Comparison of ENCODE assay signal across 17 cellular contexts in the genomic region with DNA sequence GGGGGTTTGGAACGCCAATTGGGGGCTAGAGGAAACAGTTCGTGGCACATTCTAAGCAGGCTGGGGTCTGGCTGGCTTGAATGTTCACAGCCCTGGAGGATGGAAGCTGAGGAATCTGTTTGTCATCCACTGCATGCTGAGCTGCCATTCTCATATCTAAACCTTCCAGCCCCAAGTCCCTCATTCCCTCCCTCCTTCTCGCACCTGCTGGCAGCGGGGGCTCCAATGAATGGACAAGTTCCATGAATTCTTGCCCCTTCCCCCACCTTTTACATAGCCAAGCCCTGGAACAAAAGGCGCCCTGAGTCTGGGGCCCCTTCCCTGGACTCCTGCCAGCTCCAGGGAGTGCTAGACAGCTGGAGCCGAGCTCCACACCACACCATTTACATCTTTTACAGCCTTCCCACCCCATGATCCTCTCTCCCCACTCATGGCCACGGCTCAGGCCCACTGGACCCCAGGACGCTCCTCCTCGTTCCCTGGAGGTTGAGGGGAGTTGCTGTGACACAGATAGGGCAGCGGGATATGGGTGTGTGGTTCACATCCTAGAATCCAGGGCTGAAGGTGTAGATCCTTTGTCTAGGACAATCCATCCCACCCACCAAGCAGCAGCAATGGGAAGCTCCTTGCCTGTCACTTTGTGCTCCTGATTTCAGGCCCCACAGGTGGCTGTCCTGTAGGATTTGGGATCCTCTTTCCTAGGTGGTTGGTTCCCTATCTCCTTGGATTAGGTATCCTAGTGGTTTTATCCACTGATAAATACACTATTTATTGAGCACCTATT. TPM values are rescaled to one million over a fixed set of nuclear protein-coding genes. Genes with fewer than 3 reads are reported as not detected.
DNase-seq lines count a peak whose midpoint lies in the region; ATAC-seq, FAIRE-seq and TF ChIP-seq lines count a peak whose summit lies in the region.
"Had no signal": no experiment of that assay in that cellular context is flagged by ENCODE, and none has a peak within 500 bp of the region (broad histone marks: within the 10 kb centered on the region; RNA-seq: fewer than 3 reads in every experiment).

No MANE protein-coding gene starts in this region.

- no peak overlapping the region for H3K4me3 Mint-ChIP-seq in activated T-helper 2 cell treated with anti-CD3 and anti-CD28 coated beads, Interferon-gamma antibody, Interleukin-2, Interleukin-4, amounts not matched to agents 10 μg/mL and 5 μg/mL and 100 μg/mL, durations not matched to agents 14 hours and 24 hours and 36 hours (ENCODE audit: low read depth)
- H3K4me3 Mint-ChIP-seq: CD14-positive monocyte; T-helper 1 cell treated with Interleukin-12 subunit alpha and Interleukin-12 subunit beta and Interleukin-4 antibody, amounts not matched to agents 30 μg/mL and 1 μg/mL, for 36 hours had no signal

- intact Hi-C loops in IMR-90 (cut with micrococcal nuclease) = no loop called here
- intact Hi-C loops in activated T-helper 2 cell treated with anti-CD3 and anti-CD28 coated beads, Interferon-gamma antibody, Interleukin-2, Interleukin-4, amounts not matched to agents 10 μg/mL and 5 μg/mL and 100 μg/mL, durations not matched to agents 14 hours and 24 hours and 36 hours (cut with micrococcal nuclease) = no loop called here

- H4K91ac ChIP-seq in IMR-90 (ENCODE audit: insufficient read depth, low read depth, low read length) (no peak overlapping the region), H1 (replicated peaks; ENCODE audit: insufficient read length, low read length) (peak overlapping the region; percentile 99), neuronal stem cell (ENCODE audit: low read depth, low read length, poor library complexity) (peak overlapping the region; percentile 94)

- H2BK15ac ChIP-seq in IMR-90 (ENCODE audit: low read depth, low read length) = no peak overlapping the region
- H2BK15ac ChIP-seq in H1 (ENCODE audit: low read length) = peak overlapping the region; percentile 19; the same call in 1 of the 2 replicates
- no peak overlapping the region for H2BK15ac ChIP-seq in neuronal stem cell (ENCODE audit: low read length)

- peak; percentile 32 for ATAC-seq in IMR-90 (ENCODE audit: low read depth)
- ATAC-seq: sciatic nerve had no signal

- H4K8ac ChIP-seq in IMR-90 (ENCODE audit: low read depth in 2 of 2, low read length in 2 of 2) (no peak overlapping the region), H1 (ENCODE audit: extremely low read depth, insufficient read depth, low read length) (peak overlapping the region; percentile 94; the same call in 1 of the 2 replicates), neuronal stem cell (ENCODE audit: low read depth, low read length) (peak overlapping the region; percentile 48)

- no peak overlapping the region for H2BK120ac ChIP-seq in IMR-90 (ENCODE audit: low read depth, low read length)
- peak overlapping the region; percentile 98 for H2BK120ac ChIP-seq in H1 (replicated peaks; ENCODE audit: low read depth, low read length)
- no peak overlapping the region for H2BK120ac ChIP-seq in neuronal stem cell (ENCODE audit: low read depth, low read length)

- H4K20me1 ChIP-seq in IMR-90 (ENCODE audit: insufficient read depth, low read length) (no peaks in the 10 kb centered on the region), H1 (replicated peaks in 1 of 2; ENCODE audit: control insufficient read depth in 1 of 2, insufficient read depth in 2 of 2, low read length in 2 of 2) (no peaks in the 10 kb centered on the region)

- TF ChIP-seq POLR2A in IMR-90 (IDR thresholded peaks at IDR 0.05; ENCODE audit: low read depth, low read length) = no peak
- TF ChIP-seq POLR2A in H1 (IDR thresholded peaks at IDR 0.05; ENCODE audit: control extremely low read depth in 1 of 2, low read depth in 2 of 2, low read length in 2 of 2) = peak; percentile 86 to 97

- H3K9ac ChIP-seq in IMR-90 (ENCODE audit: low read depth, low read length) (no peak overlapping the region), H1 (replicated peaks in 1 of 4; ENCODE audit: extremely low read depth in 1 of 4, low read depth in 3 of 4, low read length in 3 of 4) (peak overlapping the region in 3 of 4 experiments; percentile 35 to 76 (median 62); a peak in 6 of 7 replicates), neuronal stem cell (ENCODE audit: low read depth, low read length, poor library complexity) (peak overlapping the region; percentile 40)

- H3K27ac Mint-ChIP-seq in activated T-helper 2 cell treated with anti-CD3 and anti-CD28 coated beads, Interferon-gamma antibody, Interleukin-2, Interleukin-4, amounts not matched to agents 10 μg/mL and 5 μg/mL and 100 μg/mL, durations not matched to agents 14 hours and 24 hours and 36 hours = no peak overlapping the region
- H3K27ac Mint-ChIP-seq: CD14-positive monocyte; T-helper 1 cell treated with Interleukin-12 subunit alpha and Interleukin-12 subunit beta and Interleukin-4 antibody, amounts not matched to agents 30 μg/mL and 1 μg/mL, for 36 hours had no signal

- H2AK9ac ChIP-seq in IMR-90 (replicated peaks; ENCODE audit: low read depth, low read length, poor library complexity) = no peak overlapping the region

- no peaks in the 10 kb centered on the region for H3K79me1 ChIP-seq in IMR-90 (ENCODE audit: low read depth in 1 of 2, low read length in 2 of 2)
- H3K79me1 ChIP-seq in H1 (ENCODE audit: low read depth, low read length) = no peaks in the 10 kb centered on the region
- no peaks in the 10 kb centered on the region for H3K79me1 ChIP-seq in neuronal stem cell (ENCODE audit: low read depth, low read length)

- no TSS peak for BruUV-seq in IMR-90 (replicated peaks; lab: Mats Ljungman, UMichigan)

- CTCF ChIA-PET in IMR-90 (lab: Yijun Ruan, JAX) = interaction anchor here (0.8 to 1.3 kb wide), 2 partner anchors 25 to 149 kb away, joined by 3 to 5 read pairs; no protein-coding TSS in a partner anchor
- CTCF ChIA-PET in H1 (lab: Charles Lee; ENCODE audit: partially characterized antibody) = interaction anchor here (0.8 to 6.5 kb wide), 18 partner anchors 10 to 164 kb away, joined by 3 to 77 read pairs (median 10); a partner anchor contains a TSS

- peaks cover 8% of the 10 kb centered on the region for H3K27me3 Mint-ChIP-seq in activated T-helper 2 cell treated with anti-CD3 and anti-CD28 coated beads, Interferon-gamma antibody, Interleukin-2, Interleukin-4, amounts not matched to agents 10 μg/mL and 5 μg/mL and 100 μg/mL, durations not matched to agents 14 hours and 24 hours and 36 hours (ENCODE audit: low read depth)

- no peaks in the 10 kb centered on the region for H3K36me3 Mint-ChIP-seq in activated T-helper 2 cell treated with anti-CD3 and anti-CD28 coated beads, Interferon-gamma antibody, Interleukin-2, Interleukin-4, amounts not matched to agents 10 μg/mL and 5 μg/mL and 100 μg/mL, durations not matched to agents 14 hours and 24 hours and 36 hours (ENCODE audit: low read depth)
- H3K36me3 Mint-ChIP-seq: CD14-positive monocyte had no signal

- H2BK5ac ChIP-seq in IMR-90 (ENCODE audit: low read depth, low read length, poor library complexity, severe bottlenecking) = no peak overlapping the region
- H2BK5ac ChIP-seq in H1 (ENCODE audit: low read depth, low read length) = peak overlapping the region; percentile 100
- H2BK5ac ChIP-seq in neuronal stem cell (ENCODE audit: low read length) = peak overlapping the region; percentile 4

- H3K23ac ChIP-seq in IMR-90 (ENCODE audit: low read depth, low read length) (no peak overlapping the region), H1 (ENCODE audit: insufficient read length) (no peak overlapping the region), neuronal stem cell (ENCODE audit: low read depth, low read length, poor library complexity) (no peak overlapping the region)

- no peak overlapping the region for H3K27ac ChIP-seq in IMR-90 (ENCODE audit: insufficient read depth, low read length)
- H3K27ac ChIP-seq in H1 (ENCODE audit: low read depth, low read length) = peak overlapping the region; percentile 99
- peak overlapping the region; percentile 99 for H3K27ac ChIP-seq in neuronal stem cell (replicated peaks; ENCODE audit: low read length)

- POLR2A ChIA-PET in IMR-90 (lab: Charles Lee; ENCODE audit: unreplicated experiment) (no interaction called here), H1 (lab: Charles Lee; ENCODE audit: partially characterized antibody) (interaction anchor here (0.6 to 10.9 kb wide), 32 partner anchors 8 to 182 kb away, joined by 3 to 282 read pairs (median 5); a partner anchor contains a TSS)

- H3K79me2 ChIP-seq in H1 (ENCODE audit: control insufficient read depth in 1 of 2, insufficient read depth in 2 of 2, low read length in 2 of 2) = no peaks in the 10 kb centered on the region

- H3K4me3 ChIP-seq in IMR-90 (ENCODE audit: insufficient read depth, low read depth, low read length) = no peak overlapping the region
- peak overlapping the region in 3 of 4 experiments; percentile 37 to 45 (median 40); a peak in 6 of 8 replicates for H3K4me3 ChIP-seq in H1 (ENCODE audit: extremely low read depth in 1 of 4, insufficient read depth in 2 of 4, low read depth in 3 of 4, low read length in 4 of 4)
- H3K4me3 ChIP-seq in neuronal stem cell (ENCODE audit: low read length in 2 of 2) = no peak overlapping the region

- H3K9me1 ChIP-seq in IMR-90 (ENCODE audit: insufficient read depth, low read length) = no peaks in the 10 kb centered on the region

- H3K4me1 Mint-ChIP-seq in activated T-helper 2 cell treated with anti-CD3 and anti-CD28 coated beads, Interferon-gamma antibody, Interleukin-2, Interleukin-4, amounts not matched to agents 10 μg/mL and 5 μg/mL and 100 μg/mL, durations not matched to agents 14 hours and 24 hours and 36 hours (ENCODE audit: low read depth) = no peaks in the 10 kb centered on the region
- H3K4me1 Mint-ChIP-seq: CD14-positive monocyte had no signal

- H2AK5ac ChIP-seq in IMR-90 (ENCODE audit: low read depth, low read length) = no peak overlapping the region
- peak overlapping the region; percentile 100 for H2AK5ac ChIP-seq in H1 (ENCODE audit: low read depth, low read length)
- H2AK5ac ChIP-seq in neuronal stem cell (ENCODE audit: low read depth, low read length) = no peak overlapping the region

- H2AFZ ChIP-seq in IMR-90 (replicated peaks; ENCODE audit: low read length, poor library complexity) (peak overlapping the region; percentile 17), H1 (ENCODE audit: low read length) (no peak overlapping the region), neuronal stem cell (ENCODE audit: low read length) (peak overlapping the region; percentile 83)

- TF ChIP-seq CTCF in IMR-90 (conservative IDR thresholded peaks at IDR 0.05; ENCODE audit: low read depth, low read length) (no peak), H1 (IDR thresholded peaks at IDR 0.05; ENCODE audit: control extremely low read depth in 1 of 3, insufficient read depth in 1 of 3, low read depth in 1 of 3, low read length in 3 of 3) (0 out of 4 replicates have a peak, but pooled peaks of 1 of the 3 experiments have one; percentile 3)

- no peak overlapping the region for H3K14ac ChIP-seq in IMR-90 (replicated peaks; ENCODE audit: low read depth, low read length)
- no peak overlapping the region for H3K14ac ChIP-seq in H1 (ENCODE audit: insufficient read length)
- H3K14ac ChIP-seq in neuronal stem cell (ENCODE audit: low read length) = no peak overlapping the region

- H3K4me2 ChIP-seq in IMR-90 (ENCODE audit: low read depth, low read length) = no peak overlapping the region
- H3K4me2 ChIP-seq in H1 (ENCODE audit: insufficient read depth in 1 of 2, low read depth in 2 of 2, low read length in 2 of 2) = peak overlapping the region; percentile 70 to 84
- H3K4me2 ChIP-seq in neuronal stem cell (ENCODE audit: insufficient read depth, low read length, poor library complexity, severe bottlenecking) = peak overlapping the region; percentile 37

- peaks cover 24% of the 10 kb centered on the region for H3K27me3 ChIP-seq in IMR-90 (ENCODE audit: control insufficient read depth, insufficient read depth, low read length)
- H3K27me3 ChIP-seq in H1 (replicated peaks in 1 of 4; ENCODE audit: control insufficient read depth in 3 of 4, extremely low read depth in 1 of 4, insufficient read depth in 3 of 4, low read length in 3 of 4) = no peaks in the 10 kb centered on the region
- H3K27me3 ChIP-seq in neuronal stem cell (ENCODE audit: control insufficient read depth in 3 of 3, insufficient read depth in 3 of 3, low read depth in 1 of 3, low read length in 3 of 3) = no peaks in the 10 kb centered on the region

- H3K4me1 ChIP-seq in IMR-90 (ENCODE audit: control insufficient read depth, insufficient read depth, low read length) (peaks cover 5% of the 10 kb centered on the region; the same call in 1 of the 2 replicates), H1 (replicated peaks in 1 of 4; ENCODE audit: control insufficient read depth in 3 of 4, insufficient read depth in 4 of 4, low read length in 3 of 4) (peaks cover 16 to 22% (median 19%) of the 10 kb centered on the region in 4 experiments), neuronal stem cell (ENCODE audit: control insufficient read depth in 2 of 2, insufficient read depth in 1 of 2, low read depth in 1 of 2, low read length in 2 of 2) (peaks cover 14 to 20% of the 10 kb centered on the region in 2 donors)

- H3K18ac ChIP-seq in IMR-90 (ENCODE audit: low read depth, low read length) = no peak overlapping the region
- peak overlapping the region; percentile 100 for H3K18ac ChIP-seq in H1 (ENCODE audit: extremely low read depth, low read length)
- peak overlapping the region; percentile 77 for H3K18ac ChIP-seq in neuronal stem cell (ENCODE audit: low read length)

- peak; percentile 98 for FAIRE-seq in H1 (lab: Jason Lieb, UNC)

- H3K36me3 ChIP-seq in IMR-90 (ENCODE audit: control insufficient read depth, insufficient read depth, low read length) (no peaks in the 10 kb centered on the region), H1 (ENCODE audit: control insufficient read depth in 2 of 4, insufficient read depth in 4 of 4, low read length in 3 of 4) (no peaks in the 10 kb centered on the region), neuronal stem cell (replicated peaks in 1 of 2; ENCODE audit: control insufficient read depth in 2 of 2, insufficient read depth in 2 of 2, low read length in 2 of 2) (no peaks in the 10 kb centered on the region)

- H3K4ac ChIP-seq in IMR-90 (ENCODE audit: low read depth, low read length) (no peak overlapping the region), H1 (replicated peaks; ENCODE audit: insufficient read length, low read depth, low read length) (peak overlapping the region; percentile 96), neuronal stem cell (ENCODE audit: low read length) (no peak overlapping the region)

- in situ Hi-C loops in IMR-90 (cut with MboI; ENCODE audit: low sequenced_read_pairs) = no loop called here

- H3K56ac ChIP-seq in IMR-90 (ENCODE audit: extremely low read depth, insufficient read depth, low read length) (no peak overlapping the region), H1 (replicated peaks; ENCODE audit: insufficient read length, low read depth, low read length) (peak overlapping the region; percentile 87)

- dilution Hi-C loops in IMR-90 (cut with HindIII; ENCODE audit: low sequenced_read_pairs, unreplicated experiment) = no loop called here

- TF ChIP-seq RAD21 in IMR-90 (IDR thresholded peaks at IDR 0.05; ENCODE audit: low read length) = no peak
- peak in 1 of 2 experiments; percentile 20; a peak in 1 of 4 replicates for TF ChIP-seq RAD21 in H1 (IDR thresholded peaks at IDR 0.05 in 1 of 2, conservative IDR thresholded peaks at IDR 0.05 in 1 of 2; ENCODE audit: low read depth in 2 of 2, low read length in 2 of 2)

- H2BK20ac ChIP-seq in IMR-90 (ENCODE audit: low read depth, low read length) = no peak overlapping the region
- peak overlapping the region; percentile 100 for H2BK20ac ChIP-seq in H1 (ENCODE audit: low read length)

- no peaks in the 10 kb centered on the region for H3K9me3 Mint-ChIP-seq in activated T-helper 2 cell treated with anti-CD3 and anti-CD28 coated beads, Interferon-gamma antibody, Interleukin-2, Interleukin-4, amounts not matched to agents 10 μg/mL and 5 μg/mL and 100 μg/mL, durations not matched to agents 14 hours and 24 hours and 36 hours
- H3K9me3 Mint-ChIP-seq: CD14-positive monocyte; T-helper 1 cell treated with Interleukin-12 subunit alpha and Interleukin-12 subunit beta and Interleukin-4 antibody, amounts not matched to agents 30 μg/mL and 1 μg/mL, for 36 hours had no signal

- H2BK12ac ChIP-seq in H1 (ENCODE audit: low read depth, low read length) (peak overlapping the region; percentile 100), neuronal stem cell (ENCODE audit: low read length) (peak overlapping the region; percentile 43)

- H3K23me2 ChIP-seq in H1 (ENCODE audit: low read depth, low read length) = peaks cover 6% of the 10 kb centered on the region

- DNase-seq in IMR-90 (no peak), NCI-H2227 (lab: John Stamatoyannopoulos, UW; ENCODE audit: unreplicated experiment) (peak; percentile 86), H1 (ENCODE audit: low read depth in 1 of 2, low spot score in 2 of 2) (peak; percentile 85 to 95), neuronal stem cell (ENCODE audit: low spot score) (peak; percentile 80), cerebellar nuclear complex (lab: John Stamatoyannopoulos, UW) (no peak)
- DNase-seq in activated T-cell treated with anti-CD3 and anti-CD28 coated beads, Interleukin-2, amount 50 U/mL, for 48 hours = no peak
- DNase-seq in stimulated activated CD4-positive, alpha-beta T cell treated with anti-CD3 and anti-CD28 coated beads, Interleukin-1b, Interleukin-23, amount 100 ng/mL, for 48 hours = no peak
- no peak for DNase-seq in activated T-helper 2 cell treated with anti-CD3 and anti-CD28 coated beads, Interferon-gamma antibody, Interleukin-2, Interleukin-4, amounts not matched to agents 10 μg/mL and 5 μg/mL and 100 μg/mL, durations not matched to agents 14 hours and 24 hours and 36 hours (ENCODE audit: low spot score)
- DNase-seq: activated CD4-positive, alpha-beta T cell treated with anti-CD3 and anti-CD28 coated beads, Interleukin-2, amount 50 U/mL, for 48 hours; activated gamma-delta T cell treated with Interleukin-2 at 50 U/mL for 16 hours; caudate nucleus; hypothalamus had no signal

- no peaks in the 10 kb centered on the region for H3K9me3 ChIP-seq in IMR-90 (ENCODE audit: control insufficient read depth, insufficient read depth, low read length)
- no peaks in the 10 kb centered on the region for H3K9me3 ChIP-seq in H1 (ENCODE audit: insufficient read depth in 2 of 2, low read depth in 1 of 2, low read length in 1 of 2)
- H3K9me3 ChIP-seq in neuronal stem cell (replicated peaks in 1 of 2; ENCODE audit: control insufficient read depth in 2 of 2, insufficient read depth in 1 of 2, low read depth in 1 of 2, low read length in 2 of 2) = no peaks in the 10 kb centered on the region

- peak; percentile 59 to 98 for TF ChIP-seq EP300 in H1 (IDR thresholded peaks at IDR 0.05; ENCODE audit: borderline replicate concordance in 1 of 2, low read depth in 2 of 2, low read length in 2 of 2)

- 0% methylated on average over 1 of the region's 10 CpGs; no CpG with 5 or more reads in 1 of the 2 experiments for WGBS in IMR-90 (ENCODE audit: extremely low coverage in 2 of 2, insufficient read length in 1 of 2), 2 experiments
- WGBS in H1 (ENCODE audit: extremely low coverage in 1 of 2, insufficient coverage in 1 of 2, insufficient read length in 1 of 2, insufficient replicate concordance in 2 of 2, low coverage in 1 of 2, low lambda C conversion rate in 2 of 2, missing lambda C conversion rate in 1 of 2), 2 experiments = 2% methylated on average over 10 of the region's 10 CpGs; no CpG with 5 or more reads in 1 of the 2 experiments
- WGBS in neuronal stem cell (ENCODE audit: extremely low coverage in 2 of 2, insufficient read length in 2 of 2, insufficient replicate concordance in 1 of 2), 2 donors = no CpG with 5 or more reads among the region's 10 CpGs

- H4K5ac ChIP-seq in IMR-90 (ENCODE audit: low read depth, low read length) (no peak overlapping the region), H1 (ENCODE audit: insufficient read length, low read depth, low read length) (peak overlapping the region; percentile 97)

RNA-seq across cellular contexts. Expression of a gene that starts 21.7 kb away (rescaled TPM):
- total RNA-seq in IMR-90 (2012; rRNA removed) = not detected in 2 replicates
- polyA plus RNA-seq in IMR-90 (2012; rRNA removed) (not detected in 2 replicates), H1 (2011; rRNA removed) (133 and 189 TPM in 2 replicates)
- polyA plus RNA-seq in IMR-90 (2012; cell fraction: cytosol; rRNA removed) = not detected in 2 replicates
- not detected in 2 replicates for polyA plus RNA-seq in IMR-90 (2012; cell fraction: nucleus; rRNA removed; ENCODE audit: low replicate concordance)
- total RNA-seq in H1 (2021; fragmentation: NEBNext Ultra II Directional; extraction: Animal tissue kit (Norgen Biotek cat#: 25700)) = 148 and 154 TPM in 2 replicates
- polyA plus RNA-seq in H1 (2011; cell fraction: cytosol; rRNA removed) = 182 TPM
- polyA plus RNA-seq in H1 (2011; cell fraction: nucleus; rRNA removed) = 122 TPM
- polyA plus RNA-seq in H1 (2012, experiment 1 of 2) = 124 to 162 TPM (median 153 TPM) in 4 replicates
- polyA plus RNA-seq in H1 (2012, experiment 2 of 2) = 151 TPM
- polyA plus RNA-seq in H1 (2013, experiment 1 of 2) = 89.5 TPM
- polyA plus RNA-seq in H1 (2013, experiment 2 of 2) = 85.7 TPM
- 110 and 121 TPM in 2 replicates for polyA minus RNA-seq in H1 (2011; rRNA and poly(A)+ RNA removed)
- polyA minus RNA-seq in H1 (2011; cell fraction: cytosol; rRNA and poly(A)+ RNA removed) = 106 TPM
- 60.1 TPM for polyA minus RNA-seq in H1 (2011; cell fraction: nucleus; rRNA and poly(A)+ RNA removed)
- 7.8 TPM for polyA plus RNA-seq in neuronal stem cell (2013, experiment 1 of 2)
- 7.5 TPM for polyA plus RNA-seq in neuronal stem cell (2013, experiment 2 of 2)
- total RNA-seq in activated T-helper 2 cell treated with anti-CD3 and anti-CD28 coated beads, Interferon-gamma antibody, Interleukin-2, Interleukin-4, amounts not matched to agents 10 μg/mL and 5 μg/mL and 100 μg/mL, durations not matched to agents 14 hours and 24 hours and 36 hours = not detected in 2 replicates
- total RNA-seq: sciatic nerve, temporal lobe had no signal
- polyA plus RNA-seq: CD14-positive monocyte, esophagus had no signal

RNA-seq across cellular contexts. Expression of a gene that starts 23.8 kb away (rescaled TPM):
- 8.9 and 12.2 TPM in 2 replicates for total RNA-seq in IMR-90 (2012; rRNA removed)
- polyA plus RNA-seq in IMR-90 (2012; rRNA removed) (16.6 and 20.4 TPM in 2 replicates), H1 (2011; rRNA removed) (47.9 and 99.4 TPM in 2 replicates)
- polyA plus RNA-seq in IMR-90 (2012; cell fraction: cytosol; rRNA removed) = 13.6 and 14.5 TPM in 2 replicates
- polyA plus RNA-seq in IMR-90 (2012; cell fraction: nucleus; rRNA removed; ENCODE audit: low replicate concordance) = 132 and 150 TPM in 2 replicates
- 84.8 and 97.7 TPM in 2 replicates for total RNA-seq in H1 (2021; fragmentation: NEBNext Ultra II Directional; extraction: Animal tissue kit (Norgen Biotek cat#: 25700))
- polyA plus RNA-seq in H1 (2011; cell fraction: cytosol; rRNA removed) = 76.0 TPM
- 316 TPM for polyA plus RNA-seq in H1 (2011; cell fraction: nucleus; rRNA removed)
- 74.1 to 103 TPM (median 94.9 TPM) in 4 replicates for polyA plus RNA-seq in H1 (2012, experiment 1 of 2)
- polyA plus RNA-seq in H1 (2012, experiment 2 of 2) = 58.2 TPM
- 46.2 TPM for polyA plus RNA-seq in H1 (2013, experiment 1 of 2)
- polyA plus RNA-seq in H1 (2013, experiment 2 of 2) = 40.9 TPM
- 60.8 and 99.4 TPM in 2 replicates for polyA minus RNA-seq in H1 (2011; rRNA and poly(A)+ RNA removed)
- 44.9 TPM for polyA minus RNA-seq in H1 (2011; cell fraction: cytosol; rRNA and poly(A)+ RNA removed)
- polyA minus RNA-seq in H1 (2011; cell fraction: nucleus; rRNA and poly(A)+ RNA removed) = 124 TPM
- polyA plus RNA-seq in neuronal stem cell (2013, experiment 1 of 2) = 53.7 TPM
- polyA plus RNA-seq in neuronal stem cell (2013, experiment 2 of 2) = 51.3 TPM
- 46.2 and 48.5 TPM in 2 replicates for total RNA-seq in activated T-helper 2 cell treated with anti-CD3 and anti-CD28 coated beads, Interferon-gamma antibody, Interleukin-2, Interleukin-4, amounts not matched to agents 10 μg/mL and 5 μg/mL and 100 μg/mL, durations not matched to agents 14 hours and 24 hours and 36 hours

Comparison
In these comparisons a context has a peak if more than half of its experiments do, and no peak if none do; other contexts are left out.
1. DNase-seq: peak in NCI-H2227 (single experiment), H1 (2 of 2) and neuronal stem cell (single experiment); none in IMR-90 (single experiment), activated T-cell treated with anti-CD3 and anti-CD28 coated beads, Interleukin-2, amount 50 U/mL, for 48 hours (0 of 2), cerebellar nuclear complex (0 of 2), stimulated activated CD4-positive, alpha-beta T cell treated with anti-CD3 and anti-CD28 coated beads, Interleukin-1b, Interleukin-23, amount 100 ng/mL, for 48 hours (single experiment) and activated T-helper 2 cell treated with anti-CD3 and anti-CD28 coated beads, Interferon-gamma antibody, Interleukin-2, Interleukin-4, amounts not matched to agents 10 μg/mL and 5 μg/mL and 100 μg/mL, durations not matched to agents 14 hours and 24 hours and 36 hours (single experiment).
2. H3K4me3 ChIP-seq: peak in H1 (3 of 4); none in IMR-90 (single experiment) and neuronal stem cell (0 of 2).
3. H4K8ac ChIP-seq: peak in H1 (single experiment) and neuronal stem cell (single experiment); none in IMR-90 (0 of 2).
4. RNA of a gene that starts 21.7 kb away (total RNA-seq): 148 to 154 TPM in H1; not detected in IMR-90 and not detected in activated T-helper 2 cell treated with anti-CD3 and anti-CD28 coated beads, Interferon-gamma antibody, Interleukin-2, Interleukin-4, amounts not matched to agents 10 μg/mL and 5 μg/mL and 100 μg/mL, durations not matched to agents 14 hours and 24 hours and 36 hours; every median in the first group is over 100 times any median in the second.